In the genomic region with DNA sequence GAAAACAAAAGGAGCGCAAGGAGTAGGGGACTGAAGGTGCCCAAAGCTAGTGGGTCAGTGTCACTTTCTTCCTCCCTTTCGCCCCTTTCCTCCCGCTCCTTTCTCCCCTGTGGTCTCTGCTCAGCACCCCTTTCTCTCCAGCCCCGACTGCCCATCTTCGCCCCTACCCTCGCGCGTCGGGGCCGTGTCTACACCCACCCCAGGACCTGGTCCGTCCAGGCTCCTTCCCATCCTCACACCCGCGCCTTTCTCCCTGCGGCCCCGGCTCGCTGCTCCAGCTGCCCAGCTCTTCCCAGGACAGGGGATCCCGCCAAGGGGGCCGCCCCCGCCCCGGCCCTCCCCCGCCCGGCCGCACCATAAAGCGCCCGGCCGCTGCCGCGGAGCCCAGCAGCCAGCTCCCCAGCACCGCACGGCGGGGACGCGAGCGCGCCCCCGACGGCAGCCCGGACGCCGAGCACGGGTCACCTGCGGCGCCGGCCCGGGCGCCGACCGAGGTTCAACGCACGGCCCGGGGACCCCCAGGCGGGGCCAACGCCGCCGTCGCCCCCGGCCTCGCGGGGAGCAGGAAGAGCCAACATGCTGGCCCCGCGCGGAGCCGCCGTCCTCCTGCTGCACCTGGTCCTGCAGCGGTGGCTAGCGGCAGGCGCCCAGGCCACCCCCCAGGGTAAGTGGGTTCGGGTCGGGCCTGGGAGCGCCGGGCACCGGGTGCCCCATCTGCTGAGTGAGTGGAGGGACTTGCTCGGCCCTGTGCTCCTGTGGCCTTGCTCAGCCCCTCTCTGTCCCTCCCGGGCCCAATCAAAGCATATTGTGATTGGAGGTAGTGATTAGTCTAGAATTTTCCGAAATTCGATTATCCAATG, we compare ENCODE assay signal across 9 cellular contexts. TPM values are rescaled to one million over a fixed set of nuclear protein-coding genes. Genes with fewer than 3 reads are reported as not detected.
A peak's percentile ranks its signal among the peaks of the same experiment; 100 is the strongest.
DNase-seq lines count a peak whose midpoint lies in the region; ATAC-seq and FAIRE-seq lines count a peak whose summit lies in the region.
"Had no signal": no experiment of that assay in that cellular context is flagged by ENCODE, and none has a peak within 500 bp of the region (broad histone marks: within the 10 kb centered on the region; RNA-seq: fewer than 3 reads in every experiment).

Gene THBS4 (plus strand): TSS at position 387 of the 860 bp plus-strand sequence. CDS start 190 bp downstream, at position 577.

- POLR2A ChIA-PET in activated naive CD8-positive, alpha-beta T cell treated with anti-CD3 and anti-CD28 coated beads, Interleukin-2, amount 10 ng/mL, durations not matched to agents 7 days and 5 days (lab: Charles Lee): interaction anchor here (1.4 kb wide), 1 partner anchor 44 kb away, joined by 3 read pairs; the partner anchor contains the start of gene MTX3

- no peaks in the 10 kb centered on the region for H3K9me3 ChIP-seq in iPS-18c (ENCODE audit: control insufficient read depth, insufficient read depth, low read length)
- H3K9me3 ChIP-seq: thyroid gland had no signal

- H3K9me3 Mint-ChIP-seq in activated naive CD8-positive, alpha-beta T cell treated with anti-CD3 and anti-CD28 coated beads, Interleukin-2, amount 10 ng/mL, durations not matched to agents 7 days and 5 days: no peaks in the 10 kb centered on the region

- ATAC-seq in activated naive CD8-positive, alpha-beta T cell treated with anti-CD3 and anti-CD28 coated beads, Interleukin-2, amount 10 ng/mL, durations not matched to agents 7 days and 5 days (ENCODE audit: low read depth): peak; percentile 50
- ATAC-seq in stimulated activated naive CD8-positive, alpha-beta T cell treated with anti-CD3 and anti-CD28 coated beads, Interleukin-15, Interleukin-2, amounts not matched to agents 100 U/mL and 50 U/mL, for 24 hours: peak; percentile 28

- H3K4me3 Mint-ChIP-seq in activated naive CD8-positive, alpha-beta T cell treated with anti-CD3 and anti-CD28 coated beads, Interleukin-2, amount 10 ng/mL, durations not matched to agents 7 days and 5 days: peak within 1 kb of the TSS; percentile 67

- peaks cover 17% of the 10 kb centered on the region for H3K4me1 Mint-ChIP-seq in activated naive CD8-positive, alpha-beta T cell treated with anti-CD3 and anti-CD28 coated beads, Interleukin-2, amount 10 ng/mL, durations not matched to agents 7 days and 5 days

- DNase-seq in NCI-H748 (lab: John Stamatoyannopoulos, UW; ENCODE audit: unreplicated experiment): peak; percentile 46
- DNase-seq in NCI-H748 treated with DMSO at 0.1 percent for 48 hours (lab: John Stamatoyannopoulos, UW): no peak
- peak; percentile 46 for DNase-seq in activated naive CD8-positive, alpha-beta T cell treated with anti-CD3 and anti-CD28 coated beads, Interleukin-2, amount 10 ng/mL, durations not matched to agents 7 days and 5 days
- DNase-seq in stimulated activated naive CD8-positive, alpha-beta T cell treated with anti-CD3 and anti-CD28 coated beads, Interleukin-15, Interleukin-2, amounts not matched to agents 100 U/mL and 50 U/mL, for 24 hours: peak; percentile 12
- DNase-seq in medulla oblongata (ENCODE audit: extremely low spot score): no peak
- no peak for DNase-seq in HTR-8/SVneo (ENCODE audit: insufficient read length, low spot score)
- no peak for DNase-seq in SIG-M5 (lab: John Stamatoyannopoulos, UW)

- no peak for FAIRE-seq in HTR-8/SVneo (lab: Jason Lieb, UNC)

- H3K36me3 Mint-ChIP-seq in activated naive CD8-positive, alpha-beta T cell treated with anti-CD3 and anti-CD28 coated beads, Interleukin-2, amount 10 ng/mL, durations not matched to agents 7 days and 5 days: no peaks in the 10 kb centered on the region

- peak within 1 kb of the TSS; percentile 68 for H3K4me3 ChIP-seq in iPS-18c (ENCODE audit: insufficient read depth, low read depth, low read length)

- peaks cover 51% of the 10 kb centered on the region for H3K27me3 Mint-ChIP-seq in activated naive CD8-positive, alpha-beta T cell treated with anti-CD3 and anti-CD28 coated beads, Interleukin-2, amount 10 ng/mL, durations not matched to agents 7 days and 5 days

- no peak within 1 kb of the TSS for H3K27ac Mint-ChIP-seq in activated naive CD8-positive, alpha-beta T cell treated with anti-CD3 and anti-CD28 coated beads, Interleukin-2, amount 10 ng/mL, durations not matched to agents 7 days and 5 days

RNA-seq across cellular contexts. Expression of gene THBS4, which starts in this region (rescaled TPM):
- under 1 TPM; 0.47 to 0.57 TPM for total RNA-seq in activated naive CD8-positive, alpha-beta T cell treated with anti-CD3 and anti-CD28 coated beads, Interleukin-2, amount 10 ng/mL, durations not matched to agents 7 days and 5 days

Comparison
In these comparisons a context has a peak if more than half of its experiments do, and no peak if none do; other contexts are left out.
1. DNase-seq: peak in NCI-H748 (single experiment) and stimulated activated naive CD8-positive, alpha-beta T cell treated with anti-CD3 and anti-CD28 coated beads, Interleukin-15, Interleukin-2, amounts not matched to agents 100 U/mL and 50 U/mL, for 24 hours (single experiment); none in NCI-H748 treated with DMSO at 0.1 percent for 48 hours (single experiment), medulla oblongata (single experiment), HTR-8/SVneo (single experiment) and SIG-M5 (single experiment).
2. Peak in DNase-seq and ATAC-seq in activated naive CD8-positive, alpha-beta T cell treated with anti-CD3 and anti-CD28 coated beads, Interleukin-2, amount 10 ng/mL, durations not matched to agents 7 days and 5 days; RNA of the gene not detected or under 1 TPM.